Comparison of ENCODE assay signal across 20 cellular contexts in the genomic region with DNA sequence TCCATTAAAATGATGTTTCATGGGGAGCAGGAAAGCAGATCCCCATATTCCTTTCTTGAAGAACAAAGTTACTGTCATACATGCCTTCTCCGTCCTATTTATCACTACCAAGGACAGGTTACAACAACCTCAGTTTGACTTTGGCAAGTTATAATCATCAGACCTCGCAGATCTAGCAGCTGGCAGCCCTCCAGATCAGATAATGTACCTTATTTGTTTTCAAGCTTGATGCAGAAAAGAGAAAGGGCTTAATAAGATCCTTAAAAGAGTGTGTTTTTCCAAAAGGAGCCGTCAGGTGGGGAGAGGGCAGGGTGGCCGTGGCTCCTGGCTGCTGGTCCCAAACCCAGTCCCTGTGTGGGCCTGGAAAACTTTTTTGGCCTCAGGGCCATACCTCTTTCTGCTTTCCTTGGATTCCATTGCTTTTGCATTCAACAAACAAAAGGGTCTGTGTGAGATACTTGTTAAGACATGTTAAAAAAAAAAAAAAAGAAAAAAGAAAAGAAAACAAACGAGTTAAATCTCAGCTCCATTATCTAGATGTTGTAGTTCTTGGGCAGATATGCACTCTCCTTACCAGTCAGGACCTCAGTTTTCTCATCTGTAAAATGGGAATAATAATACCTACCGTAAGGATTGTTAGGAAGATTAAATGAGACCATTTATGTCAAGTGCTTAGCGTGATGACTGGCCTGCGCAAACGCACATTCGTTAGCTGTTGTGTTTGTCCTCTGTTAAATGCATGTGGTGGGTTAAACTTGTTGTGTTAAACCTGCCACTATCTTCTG.
DNase-seq lines count a peak whose midpoint lies in the region; ATAC-seq, FAIRE-seq and TF ChIP-seq lines count a peak whose summit lies in the region.
"Had no signal": no experiment of that assay in that cellular context is flagged by ENCODE, and none has a peak within 500 bp of the region (broad histone marks: within the 10 kb centered on the region; RNA-seq: fewer than 3 reads in every experiment).

No MANE protein-coding gene starts in this region.

- CTCF ChIA-PET in A673 (lab: Charles Lee) = no interaction called here
- CTCF ChIA-PET in PC-9 (lab: Charles Lee) = no interaction called here
- CTCF ChIA-PET in activated CD8-positive, alpha-beta T cell treated with anti-CD3 and anti-CD28 coated beads, Interleukin-2, amount 10 ng/mL, durations not matched to agents 7 days and 5 days (lab: Charles Lee) = interaction anchor here (1.0 kb wide), 1 partner anchor 23 kb away, joined by 3 read pairs; no protein-coding TSS in a partner anchor

- H3K9me3 ChIP-seq in A673 (ENCODE audit: low read depth, low read length, poor library complexity, severe bottlenecking) (no peaks in the 10 kb centered on the region), HAP-1 (peaks cover 5% of the 10 kb centered on the region), PC-9 (ENCODE audit: insufficient read depth, low read depth) (0 out of 2 replicates have a peak, but pooled peaks cover 3% of the 10 kb centered on the region), keratinocyte (ENCODE audit: control insufficient read depth, low read depth, low read length) (peaks cover 3% of the 10 kb centered on the region), transverse colon (no peaks in the 10 kb centered on the region)

- FAIRE-seq in keratinocyte (lab: Jason Lieb, UNC) = peak; percentile 95
- FAIRE-seq: GM12891 had no signal

- H4K20me1 ChIP-seq in PC-9 (ENCODE audit: insufficient read depth) (no peaks in the 10 kb centered on the region), keratinocyte (ENCODE audit: control insufficient read depth, extremely low read depth, insufficient read depth, low read length) (no peaks in the 10 kb centered on the region)

- H3K79me2 ChIP-seq in PC-9 (ENCODE audit: low read depth) = no peaks in the 10 kb centered on the region
- H3K79me2 ChIP-seq in keratinocyte (ENCODE audit: control insufficient read depth, insufficient read depth, low read length) = no peaks in the 10 kb centered on the region

- H3K36me3 ChIP-seq in A673 (ENCODE audit: insufficient read depth, low read length, poor library complexity, severe bottlenecking) (no peaks in the 10 kb centered on the region), HAP-1 (replicated peaks) (no peaks in the 10 kb centered on the region), PC-9 (ENCODE audit: low read depth) (no peaks in the 10 kb centered on the region), keratinocyte (ENCODE audit: control insufficient read depth in 2 of 2, extremely low read depth in 1 of 2, insufficient read depth in 2 of 2, low read length in 2 of 2) (no peaks in the 10 kb centered on the region), transverse colon (no peaks in the 10 kb centered on the region)

- H3F3A ChIP-seq in PC-9 (ENCODE audit: insufficient read depth, low read depth) = peaks cover 9% of the 10 kb centered on the region

- H3K9me1 ChIP-seq in keratinocyte (ENCODE audit: control insufficient read depth, extremely low read depth, insufficient read depth, low read length) = no peaks in the 10 kb centered on the region

- H3K9me2 ChIP-seq in PC-9 (ENCODE audit: insufficient read depth) = no peaks in the 10 kb centered on the region

- peaks cover 4% of the 10 kb centered on the region for H3K27me3 Mint-ChIP-seq in activated CD8-positive, alpha-beta T cell treated with anti-CD3 and anti-CD28 coated beads, Interleukin-2, amount 10 ng/mL, durations not matched to agents 7 days and 5 days (ENCODE audit: low read depth)

- TF ChIP-seq POLR2A in transverse colon (IDR thresholded peaks at IDR 0.05) = no peak

- POLR2A ChIA-PET in A673 (lab: Charles Lee; ENCODE audit: low non-redundant PET) = no interaction called here
- POLR2A ChIA-PET in PC-9 (lab: Charles Lee; ENCODE audit: unreplicated experiment) = no interaction called here
- POLR2A ChIA-PET in activated CD8-positive, alpha-beta T cell treated with anti-CD3 and anti-CD28 coated beads, Interleukin-2, amount 10 ng/mL, durations not matched to agents 7 days and 5 days (lab: Charles Lee) = no interaction called here

- H3K4me1 ChIP-seq in A673 (ENCODE audit: insufficient read depth, low read length, poor library complexity, severe bottlenecking) = no peaks in the 10 kb centered on the region
- peaks cover 9% of the 10 kb centered on the region for H3K4me1 ChIP-seq in HAP-1
- peaks cover 5% of the 10 kb centered on the region for H3K4me1 ChIP-seq in PC-9 (replicated peaks; ENCODE audit: insufficient read depth)
- H3K4me1 ChIP-seq in keratinocyte (ENCODE audit: control insufficient read depth, extremely low read depth, insufficient read depth, low read length) = peaks cover 10% of the 10 kb centered on the region
- H3K4me1 ChIP-seq in transverse colon = no peaks in the 10 kb centered on the region

- dilution Hi-C loops in keratinocyte (cut with MboI; ENCODE audit: extremely low pct_ligation_motif_present, low sequenced_read_pairs) = no loop called here

- no peaks in the 10 kb centered on the region for H3K9me3 Mint-ChIP-seq in activated CD8-positive, alpha-beta T cell treated with anti-CD3 and anti-CD28 coated beads, Interleukin-2, amount 10 ng/mL, durations not matched to agents 7 days and 5 days (ENCODE audit: insufficient read depth)

- intact Hi-C loops in A673 (cut with micrococcal nuclease; ENCODE audit: unreplicated experiment) = no loop called here
- intact Hi-C loops in PC-9 (cut with micrococcal nuclease; ENCODE audit: unreplicated experiment) = no loop called here
- intact Hi-C loops in transverse colon (cut with DNase I; ENCODE audit: low total_unique reads) = no loop called here

- no peak overlapping the region for H3K9ac ChIP-seq in keratinocyte (ENCODE audit: control insufficient read depth, extremely low read depth, insufficient read depth, low read length)

- ATAC-seq in GM19463 (IDR thresholded peaks at IDR 0.05; ENCODE audit: unreplicated experiment) = no peak
- no peak for ATAC-seq in activated CD8-positive, alpha-beta T cell treated with anti-CD3 and anti-CD28 coated beads, Interleukin-2, amount 10 ng/mL, durations not matched to agents 7 days and 5 days
- ATAC-seq: activated CD4-positive, CD25-positive, alpha-beta regulatory T cell treated with anti-CD3 and anti-CD28 coated beads, Interleukin-2, amount 50 U/mL, for 24 hours; activated CD8-positive, alpha-beta memory T cell treated with anti-CD3 and anti-CD28 coated beads, Interleukin-2, amount 10 ng/mL, durations not matched to agents 7 days and 5 days; sciatic nerve; T-helper 17 cell had no signal

- in situ Hi-C loops in HAP-1 (cut with MboI; ENCODE audit: low sequenced_read_pairs) = no loop called here
- in situ Hi-C loops in transverse colon (cut with MboI; ENCODE audit: low pct_ligation_motif_present in 1 of 4, low pct_unique_long_range_greater_than_20kb in 1 of 4, low sequenced_read_pairs in 3 of 4) = no loop called here

- TF ChIP-seq EP300 in transverse colon (IDR thresholded peaks at IDR 0.05; ENCODE audit: low read depth) = no peak

- H3K4me3 ChIP-seq in A673 (ENCODE audit: low read depth, low read length, poor library complexity, severe bottlenecking) (no peak overlapping the region), HAP-1 (no peak overlapping the region), PC-9 (no peak overlapping the region), keratinocyte (ENCODE audit: control insufficient read depth in 2 of 3, extremely low read depth in 1 of 3, insufficient read depth in 2 of 3, low read depth in 1 of 3, low read length in 3 of 3) (no peak overlapping the region), transverse colon (no peak overlapping the region)

- TF ChIP-seq CTCF in A673 (conservative IDR thresholded peaks at IDR 0.05; ENCODE audit: low read depth, low read length) (no peak), PC-9 (conservative IDR thresholded peaks at IDR 0.05) (no peak), keratinocyte (optimal IDR thresholded peaks at IDR 0.05 in 1 of 3, IDR thresholded peaks at IDR 0.05 in 1 of 3, conservative IDR thresholded peaks at IDR 0.05 in 1 of 3; ENCODE audit: extremely low read depth in 1 of 3, insufficient read depth in 2 of 3, low read length in 3 of 3) (no peak), transverse colon (IDR thresholded peaks at IDR 0.05) (no peak)

- H2AFZ ChIP-seq in PC-9 = no peak overlapping the region
- no peak overlapping the region for H2AFZ ChIP-seq in keratinocyte (ENCODE audit: control insufficient read depth, low read length)

- no peak overlapping the region for H3K4me3 Mint-ChIP-seq in activated CD8-positive, alpha-beta T cell treated with anti-CD3 and anti-CD28 coated beads, Interleukin-2, amount 10 ng/mL, durations not matched to agents 7 days and 5 days
- H3K4me3 Mint-ChIP-seq: activated CD8-positive, alpha-beta memory T cell treated with anti-CD3 and anti-CD28 coated beads, Interleukin-2, amount 10 ng/mL, durations not matched to agents 7 days and 5 days; stimulated activated naive CD8-positive, alpha-beta T cell treated with anti-CD3 and anti-CD28 coated beads, Interleukin-15, Interleukin-2, amounts not matched to agents 100 ng/mL and 50 ng/mL, for 24 hours; T-helper 17 cell had no signal

- DNase-seq in A673 (ENCODE audit: low spot score) = peak; percentile 19
- DNase-seq in HAP-1 (ENCODE audit: low spot score in 2 of 2) = peak; percentile 41 to 65
- peak; percentile 59 to 62 for DNase-seq in PC-9
- DNase-seq in keratinocyte (ENCODE audit: low read depth, low spot score) = no peak
- DNase-seq in transverse colon = no peak
- DNase-seq in DMS153 treated with DMSO at 0.1 percent for 48 hours (lab: John Stamatoyannopoulos, UW; ENCODE audit: unreplicated experiment) = no peak
- DNase-seq in activated CD8-positive, alpha-beta T cell treated with anti-CD3 and anti-CD28 coated beads, Interleukin-2, amount 10 ng/mL, durations not matched to agents 7 days and 5 days = no peak
- DNase-seq: activated CD8-positive, alpha-beta memory T cell treated with anti-CD3 and anti-CD28 coated beads, Interleukin-2, amount 10 ng/mL, durations not matched to agents 7 days and 5 days; activated gamma-delta T cell; aorta; GDM1; MV-4-11; occipital lobe; Right ventricle myocardium superior; T-helper 17 cell had no signal

- H3K27me3 ChIP-seq in A673 (replicated peaks; ENCODE audit: insufficient read depth, low read depth, low read length, poor library complexity) (no peaks in the 10 kb centered on the region), HAP-1 (ENCODE audit: low read depth) (no peaks in the 10 kb centered on the region), PC-9 (ENCODE audit: insufficient read depth, low read depth) (peaks cover 14% of the 10 kb centered on the region; the same call in 1 of the 2 replicates), keratinocyte (ENCODE audit: control insufficient read depth, extremely low read depth, insufficient read depth, low read length) (no peaks in the 10 kb centered on the region), transverse colon (no peaks in the 10 kb centered on the region)

- no peaks in the 10 kb centered on the region for H3K36me3 Mint-ChIP-seq in activated CD8-positive, alpha-beta T cell treated with anti-CD3 and anti-CD28 coated beads, Interleukin-2, amount 10 ng/mL, durations not matched to agents 7 days and 5 days (ENCODE audit: low read depth)
- H3K36me3 Mint-ChIP-seq: activated CD8-positive, alpha-beta memory T cell treated with anti-CD3 and anti-CD28 coated beads, Interleukin-2, amount 10 ng/mL, durations not matched to agents 7 days and 5 days had no signal

- no peaks in the 10 kb centered on the region for H3K4me1 Mint-ChIP-seq in activated CD8-positive, alpha-beta T cell treated with anti-CD3 and anti-CD28 coated beads, Interleukin-2, amount 10 ng/mL, durations not matched to agents 7 days and 5 days (ENCODE audit: low read depth)
- H3K4me1 Mint-ChIP-seq: activated CD8-positive, alpha-beta memory T cell treated with anti-CD3 and anti-CD28 coated beads, Interleukin-2, amount 10 ng/mL, durations not matched to agents 7 days and 5 days had no signal

- WGBS in transverse colon (ENCODE audit: low coverage in 1 of 2), 2 donors = 67 to 87% methylated on average over 8 to 10 of the region's 10 CpGs

- H3K27ac Mint-ChIP-seq in activated CD8-positive, alpha-beta T cell treated with anti-CD3 and anti-CD28 coated beads, Interleukin-2, amount 10 ng/mL, durations not matched to agents 7 days and 5 days = no peak overlapping the region
- H3K27ac Mint-ChIP-seq: activated CD8-positive, alpha-beta memory T cell treated with anti-CD3 and anti-CD28 coated beads, Interleukin-2, amount 10 ng/mL, durations not matched to agents 7 days and 5 days; stimulated activated naive CD8-positive, alpha-beta T cell treated with anti-CD3 and anti-CD28 coated beads, Interleukin-15, Interleukin-2, amounts not matched to agents 100 ng/mL and 50 ng/mL, for 24 hours; T-helper 17 cell had no signal

- BruUV-seq in A673 (replicated peaks; lab: Mats Ljungman, UMichigan) (no TSS peak), PC-9 (replicated peaks; lab: Mats Ljungman, UMichigan) (no TSS peak)

- H3K27ac ChIP-seq in A673 (ENCODE audit: low read depth, low read length, poor library complexity, severe bottlenecking) (no peak overlapping the region), PC-9 (no peak overlapping the region), keratinocyte (ENCODE audit: control insufficient read depth, insufficient read depth, low read length) (no peak overlapping the region), transverse colon (no peak overlapping the region)

- peak overlapping the region; percentile 27; the same call in 1 of the 2 replicates for H3K4me2 ChIP-seq in PC-9
- peak overlapping the region; percentile 39 for H3K4me2 ChIP-seq in keratinocyte (ENCODE audit: control insufficient read depth, extremely low read depth, insufficient read depth, low read depth, low read length)

Comparison
In these comparisons a context has a peak if more than half of its experiments do, and no peak if none do; other contexts are left out.
1. DNase-seq: peak in A673 (single experiment), HAP-1 (2 of 2) and PC-9 (2 of 2); none in keratinocyte (single experiment), transverse colon (single experiment), DMS153 treated with DMSO at 0.1 percent for 48 hours (single experiment) and activated CD8-positive, alpha-beta T cell treated with anti-CD3 and anti-CD28 coated beads, Interleukin-2, amount 10 ng/mL, durations not matched to agents 7 days and 5 days (single experiment).